In genomic region chr17:46183383-46183782, GRCh38 we compare ENCODE assay signal across 8 cellular contexts. TPM values are rescaled to one million over a fixed set of nuclear protein-coding genes. Genes with fewer than 3 reads are reported as not detected.
A peak's percentile ranks its signal among the peaks of the same experiment; 100 is the strongest.
DNase-seq lines count a peak whose midpoint lies in the region; ATAC-seq and TF ChIP-seq lines count a peak whose summit lies in the region.
"Not testable (repeated sequence)": the region's sequence is repeated elsewhere in the genome, so short reads cannot be mapped to it uniquely, and the experiment has no call there.

No MANE protein-coding gene starts in this region.

- H3K9ac ChIP-seq in BLaER1; DND-41 (ENCODE audit: low read depth, low read length); mesendoderm (ENCODE audit: low read length): not testable (repeated sequence)

- H2BK120ac ChIP-seq in mesendoderm (ENCODE audit: low read depth, low read length): not testable (repeated sequence)

- DNase-seq in DND-41; mesendoderm; type B pancreatic cell (ENCODE audit: extremely low spot score, unreplicated experiment): not testable (repeated sequence)
- peak; percentile 48 for DNase-seq in ecto neural progenitor cell (ENCODE audit: low spot score)

- H3K18ac ChIP-seq in mesendoderm (ENCODE audit: low read length): not testable (repeated sequence)

- H3K79me2 ChIP-seq in DND-41 (ENCODE audit: insufficient read depth, low read length) (peaks cover 100% of the 10 kb centered on the region), mesendoderm (ENCODE audit: control insufficient read depth, insufficient read depth, low read length) (peaks cover 99% of the 10 kb centered on the region)

- H4K8ac ChIP-seq in mesendoderm (ENCODE audit: low read depth, low read length): not testable (repeated sequence)

- not testable (repeated sequence) for H3K9me3 Mint-ChIP-seq in activated naive CD4-positive, alpha-beta T cell treated with anti-CD3 and anti-CD28 coated beads, Interleukin-2, amount 50 U/mL, for 24 hours; type B pancreatic cell

- H2AFZ ChIP-seq in DND-41 (ENCODE audit: low read depth, low read length): not testable (repeated sequence)

- H3K27ac Mint-ChIP-seq in activated naive CD4-positive, alpha-beta T cell treated with anti-CD3 and anti-CD28 coated beads, Interleukin-2, amount 50 U/mL, for 24 hours: peak overlapping the region; percentile 61
- peak overlapping the region; percentile 53 for H3K27ac Mint-ChIP-seq in type B pancreatic cell

- peaks cover 99% of the 10 kb centered on the region for H3K4me1 Mint-ChIP-seq in activated naive CD4-positive, alpha-beta T cell treated with anti-CD3 and anti-CD28 coated beads, Interleukin-2, amount 50 U/mL, for 24 hours
- peaks cover 59% of the 10 kb centered on the region for H3K4me1 Mint-ChIP-seq in type B pancreatic cell (ENCODE audit: unreplicated experiment)

- H3K4me2 ChIP-seq in BLaER1: 0 out of 2 replicates have a peak overlapping the region, but pooled peaks have one; percentile 12
- peak overlapping the region; percentile 17; the same call in 1 of the 2 replicates for H3K4me2 ChIP-seq in DND-41 (ENCODE audit: insufficient read depth, low read length)
- not testable (repeated sequence) for H3K4me2 ChIP-seq in mesendoderm (ENCODE audit: low read length)

- peak overlapping the region; percentile 11 for H3K56ac ChIP-seq in mesendoderm (ENCODE audit: low read length)

- H3K36me3 ChIP-seq in BLaER1: peaks cover 20% of the 10 kb centered on the region; the same call in 1 of the 2 replicates
- H3K36me3 ChIP-seq in DND-41 (ENCODE audit: insufficient read depth, low read length); mesendoderm (ENCODE audit: control insufficient read depth, insufficient read depth, low read length); neutrophil: not testable (repeated sequence)

- ATAC-seq in DND-41 (ENCODE audit: insufficient read depth, low read depth): not testable (repeated sequence)

- H4K20me1 ChIP-seq in BLaER1 (peaks cover 100% of the 10 kb centered on the region), DND-41 (ENCODE audit: insufficient read depth, low read length) (peaks cover 95% of the 10 kb centered on the region)

- not testable (repeated sequence) for H4K5ac ChIP-seq in mesendoderm (ENCODE audit: low read length)

- not testable (repeated sequence) for H3K9me3 ChIP-seq in BLaER1; DND-41 (ENCODE audit: insufficient read depth, low read length, severe bottlenecking); neutrophil

- not testable (repeated sequence) for H3K27me3 Mint-ChIP-seq in activated naive CD4-positive, alpha-beta T cell treated with anti-CD3 and anti-CD28 coated beads, Interleukin-2, amount 50 U/mL, for 24 hours; type B pancreatic cell

- not testable (repeated sequence) for H3K27ac ChIP-seq in BLaER1; DND-41 (ENCODE audit: low read length); mesendoderm (ENCODE audit: low read depth, low read length)
- peak overlapping the region; percentile 3; the same call in 1 of the 2 replicates for H3K27ac ChIP-seq in VCaP
- peak overlapping the region; percentile 77 for H3K27ac ChIP-seq in neutrophil

- H2BK15ac ChIP-seq in mesendoderm (replicated peaks; ENCODE audit: low read depth): not testable (repeated sequence)

- H2AK5ac ChIP-seq in mesendoderm (ENCODE audit: low read length): not testable (repeated sequence)

- H3K4me3 Mint-ChIP-seq in activated naive CD4-positive, alpha-beta T cell treated with anti-CD3 and anti-CD28 coated beads, Interleukin-2, amount 50 U/mL, for 24 hours; type B pancreatic cell: not testable (repeated sequence)

- H3K4me1 ChIP-seq in BLaER1 (peaks cover 66% of the 10 kb centered on the region), DND-41 (ENCODE audit: insufficient read depth, low read length) (peaks cover 44% of the 10 kb centered on the region), mesendoderm (ENCODE audit: control insufficient read depth, low read depth, low read length) (peaks cover 21% of the 10 kb centered on the region), neutrophil (ENCODE audit: control insufficient read depth in 1 of 2, insufficient read depth in 1 of 2, low read depth in 1 of 2, low read length in 1 of 2) (peaks cover 41 to 59% of the 10 kb centered on the region in 2 experiments)

- WGBS in mesendoderm (ENCODE audit: extremely low coverage, insufficient coverage, low lambda C conversion rate): no CpG with 5 or more reads among the region's 7 CpGs

- not testable (repeated sequence) for H3K79me1 ChIP-seq in mesendoderm (ENCODE audit: low read length)

- H2BK5ac ChIP-seq in mesendoderm (ENCODE audit: low read length): not testable (repeated sequence)

- TF ChIP-seq CTCF in DND-41 (IDR thresholded peaks at IDR 0.05; ENCODE audit: borderline replicate concordance, extremely low read depth, low read length, poor library complexity, severe bottlenecking); VCaP (conservative IDR thresholded peaks at IDR 0.05); neutrophil (IDR thresholded peaks at IDR 0.05); type B pancreatic cell (conservative IDR thresholded peaks at IDR 0.05): not testable (repeated sequence)

- not testable (repeated sequence) for H3K4me3 ChIP-seq in BLaER1; DND-41 (ENCODE audit: low read depth in 1 of 2, low read length in 2 of 2); mesendoderm (ENCODE audit: low read length); neutrophil (ENCODE audit: low read depth in 1 of 2, low read length in 1 of 2)

- H3K4ac ChIP-seq in mesendoderm (ENCODE audit: low read depth, low read length): not testable (repeated sequence)

- not testable (repeated sequence) for H3K27me3 ChIP-seq in BLaER1; DND-41 (ENCODE audit: insufficient read depth, low read length, poor library complexity); mesendoderm (ENCODE audit: insufficient read depth, low read length, poor library complexity); neutrophil

- peak overlapping the region; percentile 10 for H3K23ac ChIP-seq in mesendoderm (ENCODE audit: low read length)

- not testable (repeated sequence) for H3K36me3 Mint-ChIP-seq in activated naive CD4-positive, alpha-beta T cell treated with anti-CD3 and anti-CD28 coated beads, Interleukin-2, amount 50 U/mL, for 24 hours
- H3K36me3 Mint-ChIP-seq in type B pancreatic cell: peaks cover 13% of the 10 kb centered on the region

RNA-seq across cellular contexts. Expression of gene KANSL1, which starts 9.8 kb away (rescaled TPM):
- 34.9 TPM for polyA plus RNA-seq in mesendoderm (2013, experiment 1 of 2)
- polyA plus RNA-seq in mesendoderm (2013, experiment 2 of 2): 34.7 TPM
- total RNA-seq in type B pancreatic cell (ENCODE audit: low replicate concordance): 85.4 and 129 TPM in 2 replicates
